In the genomic region with DNA sequence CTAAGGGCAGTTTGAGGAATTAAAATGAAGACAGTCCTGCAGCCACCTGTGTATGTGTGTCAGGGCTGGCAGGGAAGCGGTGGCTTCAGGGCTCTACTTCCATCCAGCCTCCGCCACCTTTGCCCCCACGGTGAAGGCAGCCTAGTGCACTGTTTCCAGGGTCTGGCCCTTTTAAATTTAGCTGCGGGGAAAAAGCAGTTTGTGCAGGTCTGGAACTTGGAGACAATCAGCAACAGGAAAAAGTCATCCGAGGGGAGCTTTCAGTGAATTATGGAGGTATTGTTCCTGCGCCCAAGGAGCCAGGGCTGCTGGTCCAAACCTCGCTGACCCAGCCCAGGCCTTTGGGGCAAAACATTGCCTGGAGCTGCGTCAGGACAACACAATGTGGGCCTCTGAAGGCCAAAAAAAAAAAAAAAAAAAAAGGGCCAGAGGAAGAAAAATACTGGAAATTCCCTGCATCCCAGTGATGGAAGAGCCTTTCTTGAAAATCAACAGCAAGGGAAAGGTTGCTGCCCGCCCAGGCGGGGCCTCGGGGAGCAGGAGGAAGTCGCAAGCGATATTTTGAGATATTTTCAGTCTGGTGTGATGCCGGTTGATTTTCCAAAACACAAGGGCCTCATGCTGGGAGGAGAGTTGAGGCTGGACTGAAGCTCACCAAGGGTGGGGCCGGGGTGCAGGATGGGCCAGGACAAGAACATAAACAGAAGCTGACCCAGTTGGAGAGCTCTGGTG, we compare ENCODE assay signal across 17 cellular contexts. TPM values are rescaled to one million over a fixed set of nuclear protein-coding genes. Genes with fewer than 3 reads are reported as not detected.
DNase-seq lines count a peak whose midpoint lies in the region; ATAC-seq and TF ChIP-seq lines count a peak whose summit lies in the region.
"Had no signal": no experiment of that assay in that cellular context is flagged by ENCODE, and none has a peak within 500 bp of the region (broad histone marks: within the 10 kb centered on the region; RNA-seq: fewer than 3 reads in every experiment).

No MANE protein-coding gene starts in this region.

- TF ChIP-seq POLR2A in heart left ventricle (IDR thresholded peaks at IDR 0.05) (no peak), ovary (IDR thresholded peaks at IDR 0.05) (no peak), transverse colon (IDR thresholded peaks at IDR 0.05) (no peak)

- intact Hi-C loops in heart left ventricle (cut with DNase I), result loop anchor here in 6 of 10 donors (2.0 to 10.0 kb wide), 5 partner anchors 18 to 129 kb away; no protein-coding TSS in a partner anchor
- intact Hi-C loops in ovary (cut with DNase I), result loop anchor here (5.0 to 10.0 kb wide), 3 partner anchors 122 to 129 kb away; no protein-coding TSS in a partner anchor
- intact Hi-C loops in transverse colon (cut with DNase I; ENCODE audit: low total_unique reads), result no loop called here

- H3K27ac ChIP-seq in heart left ventricle, result peak overlapping the region in 11 of 12 donors; percentile 21 to 78 (median 65)
- H3K27ac ChIP-seq in ovary, result peak overlapping the region; percentile 4 to 68
- H3K27ac ChIP-seq in transverse colon, result peak overlapping the region; percentile 21 to 42 (median 40)
- H3K27ac ChIP-seq in mesendoderm (ENCODE audit: low read depth, low read length), result no peak overlapping the region

- H2BK15ac ChIP-seq in mesendoderm (replicated peaks; ENCODE audit: low read depth), result no peak overlapping the region

- H3K18ac ChIP-seq in mesendoderm (ENCODE audit: low read length), result no peak overlapping the region

- POLR2A ChIA-PET in WTC11 (lab: Charles Lee), result interaction anchor here (0.6 kb wide), 1 partner anchor 1056 kb away, joined by 4 read pairs; no protein-coding TSS in a partner anchor

- H2BK5ac ChIP-seq in mesendoderm (ENCODE audit: low read length), result no peak overlapping the region

- H3K36me3 ChIP-seq in heart left ventricle (no peaks in the 10 kb centered on the region), ovary (no peaks in the 10 kb centered on the region), transverse colon (no peaks in the 10 kb centered on the region), mesendoderm (ENCODE audit: control insufficient read depth, insufficient read depth, low read length) (no peaks in the 10 kb centered on the region)

- H3K56ac ChIP-seq in mesendoderm (ENCODE audit: low read length), result no peak overlapping the region

- DNase-seq in WTC11 (ENCODE audit: low spot score), result no peak
- peak in 4 of 5 donors; percentile 45 to 67 (median 62) for DNase-seq in heart left ventricle
- DNase-seq in ovary, result peak; percentile 43 to 68 (median 54)
- DNase-seq in transverse colon, result no peak
- DNase-seq in activated T-cell treated with anti-CD3 and anti-CD28 coated beads, Interleukin-2, amount 50 U/mL, for 4 hours, result no peak
- DNase-seq in mesendoderm, result no peak
- DNase-seq in progenitor cell of endocrine pancreas (ENCODE audit: low spot score, unreplicated experiment), result no peak
- no peak for DNase-seq in NCI-H128 (lab: John Stamatoyannopoulos, UW; ENCODE audit: unreplicated experiment)
- DNase-seq: activated CD4-positive, alpha-beta T cell treated with anti-CD3 and anti-CD28 coated beads, Interleukin-2, amount 50 U/mL, for 1 hour; CD8-positive, alpha-beta memory T cell; cerebellar nuclear complex; DMS79 treated with DMSO at 0.1 percent for 48 hours; NCI-H2081; NK-92 treated with Interleukin-12 subunit alpha and Interleukin-12 subunit beta, amount 100 ng/mL, for 24 hours; RPMI8226; SW 1271 had no signal

- no peak overlapping the region for H3K4ac ChIP-seq in mesendoderm (ENCODE audit: low read depth, low read length)

- H3K4me3 ChIP-seq in heart left ventricle (no peak overlapping the region), ovary (no peak overlapping the region), transverse colon (no peak overlapping the region), mesendoderm (ENCODE audit: low read length) (no peak overlapping the region)

- H3K27ac Mint-ChIP-seq in WTC11 (0 out of 2 replicates have a peak overlapping the region, but pooled peaks have one; percentile 15), progenitor cell of endocrine pancreas (no peak overlapping the region)
- H3K27ac Mint-ChIP-seq: CD8-positive, alpha-beta memory T cell had no signal

- H3K36me3 Mint-ChIP-seq in WTC11, result no peaks in the 10 kb centered on the region
- H3K36me3 Mint-ChIP-seq in activated T-cell treated with anti-CD3 and anti-CD28 coated beads, Interleukin-2, amount 50 U/mL, for 4 hours (ENCODE audit: insufficient read depth), result no peaks in the 10 kb centered on the region
- no peaks in the 10 kb centered on the region for H3K36me3 Mint-ChIP-seq in progenitor cell of endocrine pancreas (ENCODE audit: insufficient read depth)
- H3K36me3 Mint-ChIP-seq: CD8-positive, alpha-beta memory T cell had no signal

- no peak for ATAC-seq in WTC11
- peak; percentile 55 to 85 (median 78) for ATAC-seq in heart left ventricle
- ATAC-seq in activated T-cell treated with anti-CD3 and anti-CD28 coated beads, Interleukin-2, amount 50 U/mL, for 4 hours, result no peak

- no peak overlapping the region for H3K4me3 Mint-ChIP-seq in WTC11
- H3K4me3 Mint-ChIP-seq in activated T-cell treated with anti-CD3 and anti-CD28 coated beads, Interleukin-2, amount 50 U/mL, for 4 hours, result no peak overlapping the region
- H3K4me3 Mint-ChIP-seq in progenitor cell of endocrine pancreas (ENCODE audit: low read depth), result no peak overlapping the region

- no peak overlapping the region for H3K4me2 ChIP-seq in mesendoderm (ENCODE audit: low read length)

- no peaks in the 10 kb centered on the region for H3K79me1 ChIP-seq in mesendoderm (ENCODE audit: low read length)

- peaks cover 18% of the 10 kb centered on the region for H3K4me1 Mint-ChIP-seq in WTC11
- no peaks in the 10 kb centered on the region for H3K4me1 Mint-ChIP-seq in activated T-cell treated with anti-CD3 and anti-CD28 coated beads, Interleukin-2, amount 50 U/mL, for 4 hours (ENCODE audit: low read depth)
- peaks cover 2% of the 10 kb centered on the region for H3K4me1 Mint-ChIP-seq in progenitor cell of endocrine pancreas (ENCODE audit: low read depth)
- H3K4me1 Mint-ChIP-seq: CD8-positive, alpha-beta memory T cell had no signal

- WGBS in heart left ventricle, 4 donors, result 41 to 50% (median 48%) methylated on average over 15 of the region's 15 CpGs
- 16 to 22% (median 17%) methylated on average over 15 of the region's 15 CpGs for whole genome bisulfite sequencing in ovary, 3 donors
- WGBS in transverse colon (ENCODE audit: low coverage in 1 of 2), 2 donors, result 70 to 75% methylated on average over 7 to 15 of the region's 15 CpGs
- no CpG with 5 or more reads among the region's 15 CpGs for WGBS in mesendoderm (ENCODE audit: extremely low coverage, insufficient coverage, low lambda C conversion rate)

- peaks cover 0 to 3% (median 0%) of the 10 kb centered on the region in 9 donors for H3K27me3 ChIP-seq in heart left ventricle
- H3K27me3 ChIP-seq in ovary, result no peaks in the 10 kb centered on the region
- no peaks in the 10 kb centered on the region for H3K27me3 ChIP-seq in transverse colon
- H3K27me3 ChIP-seq in mesendoderm (ENCODE audit: insufficient read depth, low read length, poor library complexity), result no peaks in the 10 kb centered on the region

- H3K23ac ChIP-seq in mesendoderm (ENCODE audit: low read length), result no peak overlapping the region

- H4K8ac ChIP-seq in mesendoderm (ENCODE audit: low read depth, low read length), result no peak overlapping the region

- H3K9me3 Mint-ChIP-seq in WTC11 (no peaks in the 10 kb centered on the region), progenitor cell of endocrine pancreas (ENCODE audit: low read depth) (no peaks in the 10 kb centered on the region)
- no peaks in the 10 kb centered on the region for H3K9me3 Mint-ChIP-seq in activated T-cell treated with anti-CD3 and anti-CD28 coated beads, Interleukin-2, amount 50 U/mL, for 4 hours
- H3K9me3 Mint-ChIP-seq: CD8-positive, alpha-beta memory T cell had no signal

- peaks cover 0 to 43% (median 27%) of the 10 kb centered on the region in 12 donors for H3K4me1 ChIP-seq in heart left ventricle
- peaks cover 8% of the 10 kb centered on the region for H3K4me1 ChIP-seq in ovary (ENCODE audit: insufficient read depth)
- H3K4me1 ChIP-seq in transverse colon, result no peaks in the 10 kb centered on the region
- no peaks in the 10 kb centered on the region for H3K4me1 ChIP-seq in mesendoderm (ENCODE audit: control insufficient read depth, low read depth, low read length)

- no peak for TF ChIP-seq EP300 in ovary (IDR thresholded peaks at IDR 0.05)
- no peak for TF ChIP-seq EP300 in transverse colon (IDR thresholded peaks at IDR 0.05; ENCODE audit: low read depth)

- no peak overlapping the region for H2AK5ac ChIP-seq in mesendoderm (ENCODE audit: low read length)

- TF ChIP-seq CTCF in WTC11 (IDR thresholded peaks at IDR 0.05) (no peak), heart left ventricle (IDR thresholded peaks at IDR 0.05) (no peak), ovary (IDR thresholded peaks at IDR 0.05) (no peak), transverse colon (IDR thresholded peaks at IDR 0.05) (no peak), progenitor cell of endocrine pancreas (IDR thresholded peaks at IDR 0.05; ENCODE audit: unreplicated experiment) (no peak)

- CTCF ChIA-PET in WTC11 (lab: Charles Lee), result interaction anchor here (0.8 to 6.9 kb wide), 9 partner anchors 9 to 142 kb away, joined by 3 to 74 read pairs (median 6); a partner anchor contains a TSS

- no peaks in the 10 kb centered on the region for H3K79me2 ChIP-seq in mesendoderm (ENCODE audit: control insufficient read depth, insufficient read depth, low read length)

- no peak overlapping the region for H4K5ac ChIP-seq in mesendoderm (ENCODE audit: low read length)

- no peak overlapping the region for H2BK120ac ChIP-seq in mesendoderm (ENCODE audit: low read depth, low read length)

- no peaks in the 10 kb centered on the region for H3K9me3 ChIP-seq in heart left ventricle
- no peaks in the 10 kb centered on the region for H3K9me3 ChIP-seq in ovary
- no peaks in the 10 kb centered on the region for H3K9me3 ChIP-seq in transverse colon

- no peaks in the 10 kb centered on the region for H3K27me3 Mint-ChIP-seq in WTC11 (ENCODE audit: low read depth)
- H3K27me3 Mint-ChIP-seq in activated T-cell treated with anti-CD3 and anti-CD28 coated beads, Interleukin-2, amount 50 U/mL, for 4 hours (ENCODE audit: low read depth), result peaks cover 13% of the 10 kb centered on the region
- H3K27me3 Mint-ChIP-seq in progenitor cell of endocrine pancreas, result peaks cover 39% of the 10 kb centered on the region

- no peak overlapping the region for H3K9ac ChIP-seq in mesendoderm (ENCODE audit: low read length)

- in situ Hi-C loops in transverse colon (cut with MboI; ENCODE audit: low pct_ligation_motif_present in 1 of 4, low pct_unique_long_range_greater_than_20kb in 1 of 4, low sequenced_read_pairs in 3 of 4), result loop anchor here in 2 of 4 donors (10.0 kb wide), 2 partner anchors 122 to 132 kb away; no protein-coding TSS in a partner anchor

RNA-seq across cellular contexts. Expression of a gene that starts 25.5 kb away (rescaled TPM):
- total RNA-seq in WTC11 (2021), result 18.3 to 20.0 TPM (median 19.3 TPM) in 3 replicates
- total RNA-seq in heart left ventricle, result 10 to 100 TPM; 10.2 to 22.5 (median 15.1) TPM
- 10 to 100 TPM in 1 of 2 donors, 1 to 10 TPM in 1; 6.4 to 12.8 TPM for polyA plus RNA-seq in heart left ventricle
- 10 to 100 TPM in 4 of 7 donors, 1 to 10 TPM in 3; 5.1 to 38.3 (median 13.0) TPM for total RNA-seq in ovary
- 10 to 100 TPM; 11.5 to 17.8 TPM for polyA plus RNA-seq in ovary
- 10 to 100 TPM in 2 of 4 donors, 1 to 10 TPM in 2; 5.6 to 15.9 (median 10.2) TPM for total RNA-seq in transverse colon
- under 1 TPM in 2 of 3 donors, not detected in 1; 0.13 to 0.25 TPM for total RNA-seq in activated T-cell treated with anti-CD3 and anti-CD28 coated beads, Interleukin-2, amount 50 U/mL, for 4 hours
- polyA plus RNA-seq in mesendoderm (2013, experiment 1 of 2), result 7.1 TPM
- 7.9 TPM for polyA plus RNA-seq in mesendoderm (2013, experiment 2 of 2)
- 0.09 and 0.17 TPM in 2 replicates for total RNA-seq in progenitor cell of endocrine pancreas
- total RNA-seq: CD8-positive, alpha-beta memory T cell; osteocyte had no signal
- polyA plus RNA-seq: CD8-positive, alpha-beta memory T cell had no signal

Comparison
In these comparisons a context has a peak if more than half of its experiments do, and no peak if none do; other contexts are left out.
1. ATAC-seq: peak in heart left ventricle (4 of 4); none in WTC11 (single experiment) and activated T-cell treated with anti-CD3 and anti-CD28 coated beads, Interleukin-2, amount 50 U/mL, for 4 hours (0 of 2).
2. DNase-seq: peak in heart left ventricle (4 of 5) and ovary (5 of 5); none in WTC11 (single experiment), transverse colon (single experiment), activated T-cell treated with anti-CD3 and anti-CD28 coated beads, Interleukin-2, amount 50 U/mL, for 4 hours (single experiment), mesendoderm (single experiment), progenitor cell of endocrine pancreas (single experiment) and NCI-H128 (single experiment).